ENCODE assay signal across 1 cellular context in genomic region chr1:1307261-1307907, GRCh38.
A peak's percentile ranks its signal among the peaks of the same experiment; 100 is the strongest.
TF ChIP-seq lines count a peak whose summit lies in the region.

No MANE protein-coding gene starts in this region.

TF ChIP-seq in HEK293, 187 proteins besides CTCF, POLR2A, EP300 and RAD21 (continued from another document and continues in another):
- TF ChIP-seq ZNF362 (tag by site-specific recombination; IDR thresholded peaks at IDR 0.05) (no peak), PRDM10 (tag by site-specific recombination; IDR thresholded peaks at IDR 0.05) (no peak), ZNF488 (tag by site-specific recombination; IDR thresholded peaks at IDR 0.05) (no peak), ZNF341 (tag by site-specific recombination; IDR thresholded peaks at IDR 0.05; ENCODE audit: low read depth) (no peak), ZNF626 (tag by site-specific recombination; IDR thresholded peaks at IDR 0.05) (no peak), ZSCAN30 (tag by site-specific recombination; IDR thresholded peaks at IDR 0.05) (no peak), ZNF16 (tag by site-specific recombination; IDR thresholded peaks at IDR 0.05; ENCODE audit: low read depth) (no peak), ZNF398 (tag by site-specific recombination; IDR thresholded peaks at IDR 0.05) (no peak), MZF1 (tag by site-specific recombination; IDR thresholded peaks at IDR 0.05; ENCODE audit: borderline replicate concordance) (no peak), ZNF449 (tag by site-specific recombination; IDR thresholded peaks at IDR 0.05) (no peak), ZNF692 (tag by site-specific recombination; IDR thresholded peaks at IDR 0.05) (no peak), ZFP3 (tag by site-specific recombination; IDR thresholded peaks at IDR 0.05; ENCODE audit: low read depth) (no peak), ZBTB10 (tag by site-specific recombination; IDR thresholded peaks at IDR 0.05) (no peak), ZBTB21 (tag by site-specific recombination; IDR thresholded peaks at IDR 0.05) (no peak), ZNF335 (tag by site-specific recombination; conservative IDR thresholded peaks at IDR 0.05) (no peak), ZNF114 (tag by site-specific recombination; IDR thresholded peaks at IDR 0.05) (no peak), MYNN (tag by site-specific recombination; IDR thresholded peaks at IDR 0.05; ENCODE audit: borderline replicate concordance) (no peak), ZNF24 (tag by site-specific recombination; IDR thresholded peaks at IDR 0.05) (no peak), PRDM4 (tag by site-specific recombination; IDR thresholded peaks at IDR 0.05) (no peak), PBX3 (CRISPR knock-in tag; IDR thresholded peaks at IDR 0.05) (no peak), ZNF658 (tag by site-specific recombination; IDR thresholded peaks at IDR 0.05) (no peak), YY2 (tag by site-specific recombination; IDR thresholded peaks at IDR 0.05) (no peak), ZFP69B (tag by site-specific recombination; IDR thresholded peaks at IDR 0.05) (no peak), SP2 (tag by site-specific recombination; IDR thresholded peaks at IDR 0.05) (peak; percentile 52), GLI2 (tag by site-specific recombination; IDR thresholded peaks at IDR 0.05; ENCODE audit: borderline replicate concordance, low read depth) (no peak), PRDM2 (tag by site-specific recombination; IDR thresholded peaks at IDR 0.05; ENCODE audit: borderline replicate concordance) (no peak), REPIN1 (tag by site-specific recombination; IDR thresholded peaks at IDR 0.05; ENCODE audit: low read depth) (no peak), ZBTB1 (tag by site-specific recombination; IDR thresholded peaks at IDR 0.05) (no peak), ZNF585B (tag by site-specific recombination; IDR thresholded peaks at IDR 0.05) (no peak), ZNF521 (tag by site-specific recombination; IDR thresholded peaks at IDR 0.05) (no peak), ZNF121 (tag by site-specific recombination; IDR thresholded peaks at IDR 0.05) (no peak)
